Comparison of ENCODE assay signal across 1 cellular context in the genomic region with DNA sequence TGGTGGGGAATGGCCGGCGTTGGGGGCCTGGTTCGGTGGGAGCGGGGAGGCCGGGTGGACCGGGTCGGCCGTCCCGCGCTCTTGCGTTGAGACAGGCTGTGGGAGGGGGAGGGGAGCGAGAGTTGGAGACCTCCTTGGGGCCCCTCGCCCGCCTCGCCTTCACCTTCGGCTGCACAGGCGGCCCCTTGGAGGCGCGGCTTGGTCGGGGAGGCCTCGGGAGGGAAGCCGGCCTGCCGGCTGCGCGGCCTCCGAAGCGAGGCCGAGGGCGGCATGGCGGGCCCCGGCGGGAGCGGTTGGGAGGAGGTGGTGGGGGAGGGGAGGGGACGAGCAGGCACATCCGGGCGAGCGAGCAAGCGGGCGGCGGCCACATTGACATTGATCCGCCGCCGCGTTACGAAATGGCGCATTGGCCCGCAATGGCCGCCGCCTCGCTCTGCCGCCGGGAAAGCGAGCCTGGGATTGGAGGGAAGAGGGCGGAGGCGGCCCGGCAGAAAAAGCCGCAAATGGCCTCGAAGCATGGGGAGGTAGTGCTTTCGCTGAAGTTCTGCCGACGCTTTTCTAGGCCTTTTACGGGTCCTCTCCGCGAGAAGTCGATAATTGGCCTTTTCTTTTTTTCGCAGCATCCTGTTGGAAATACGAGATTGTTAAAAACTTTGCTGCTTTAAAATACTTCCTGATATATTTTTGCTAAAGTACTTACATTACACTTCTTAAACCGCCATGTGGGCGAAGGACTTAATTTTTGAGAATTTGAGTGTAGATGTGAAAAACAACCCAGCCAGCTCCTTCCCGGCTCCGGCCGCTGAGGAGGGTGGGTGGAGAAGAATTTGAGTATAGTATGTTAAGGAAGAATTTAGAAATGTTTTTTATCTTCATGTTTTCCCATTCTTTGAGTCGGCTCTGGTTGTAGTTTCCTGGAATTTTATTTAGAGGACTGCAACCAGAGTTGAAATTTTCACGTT.
TF ChIP-seq lines count a peak whose summit lies in the region.

No MANE protein-coding gene starts in this region.

TF ChIP-seq in HepG2, 621 proteins besides CTCF, POLR2A, EP300 and RAD21 (continued from another document and continues in another):
- TF ChIP-seq, protein P1, sequence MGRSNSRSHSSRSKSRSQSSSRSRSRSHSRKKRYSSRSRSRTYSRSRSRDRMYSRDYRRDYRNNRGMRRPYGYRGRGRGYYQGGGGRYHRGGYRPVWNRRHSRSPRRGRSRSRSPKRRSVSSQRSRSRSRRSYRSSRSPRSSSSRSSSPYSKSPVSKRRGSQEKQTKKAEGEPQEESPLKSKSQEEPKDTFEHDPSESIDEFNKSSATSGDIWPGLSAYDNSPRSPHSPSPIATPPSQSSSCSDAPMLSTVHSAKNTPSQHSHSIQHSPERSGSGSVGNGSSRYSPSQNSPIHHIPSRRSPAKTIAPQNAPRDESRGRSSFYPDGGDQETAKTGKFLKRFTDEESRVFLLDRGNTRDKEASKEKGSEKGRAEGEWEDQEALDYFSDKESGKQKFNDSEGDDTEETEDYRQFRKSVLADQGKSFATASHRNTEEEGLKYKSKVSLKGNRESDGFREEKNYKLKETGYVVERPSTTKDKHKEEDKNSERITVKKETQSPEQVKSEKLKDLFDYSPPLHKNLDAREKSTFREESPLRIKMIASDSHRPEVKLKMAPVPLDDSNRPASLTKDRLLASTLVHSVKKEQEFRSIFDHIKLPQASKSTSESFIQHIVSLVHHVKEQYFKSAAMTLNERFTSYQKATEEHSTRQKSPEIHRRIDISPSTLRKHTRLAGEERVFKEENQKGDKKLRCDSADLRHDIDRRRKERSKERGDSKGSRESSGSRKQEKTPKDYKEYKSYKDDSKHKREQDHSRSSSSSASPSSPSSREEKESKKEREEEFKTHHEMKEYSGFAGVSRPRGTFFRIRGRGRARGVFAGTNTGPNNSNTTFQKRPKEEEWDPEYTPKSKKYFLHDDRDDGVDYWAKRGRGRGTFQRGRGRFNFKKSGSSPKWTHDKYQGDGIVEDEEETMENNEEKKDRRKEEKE (IDR thresholded peaks at IDR 0.05) = no peak
- TF ChIP-seq, protein P2, sequence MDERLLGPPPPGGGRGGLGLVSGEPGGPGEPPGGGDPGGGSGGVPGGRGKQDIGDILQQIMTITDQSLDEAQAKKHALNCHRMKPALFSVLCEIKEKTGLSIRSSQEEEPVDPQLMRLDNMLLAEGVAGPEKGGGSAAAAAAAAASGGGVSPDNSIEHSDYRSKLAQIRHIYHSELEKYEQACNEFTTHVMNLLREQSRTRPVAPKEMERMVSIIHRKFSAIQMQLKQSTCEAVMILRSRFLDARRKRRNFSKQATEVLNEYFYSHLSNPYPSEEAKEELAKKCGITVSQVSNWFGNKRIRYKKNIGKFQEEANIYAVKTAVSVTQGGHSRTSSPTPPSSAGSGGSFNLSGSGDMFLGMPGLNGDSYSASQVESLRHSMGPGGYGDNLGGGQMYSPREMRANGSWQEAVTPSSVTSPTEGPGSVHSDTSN (CRISPR knock-in tag; IDR thresholded peaks at IDR 0.05) = 0 out of 2 replicates have a peak, but pooled peaks have one; percentile 47
- peak; percentile 84 for TF ChIP-seq POGZ (CRISPR knock-in tag; IDR thresholded peaks at IDR 0.05)
- peak; percentile 51; the same call in 1 of the 2 replicates for TF ChIP-seq ZNF350 (CRISPR knock-in tag; IDR thresholded peaks at IDR 0.05; ENCODE audit: borderline replicate concordance, low read depth)
- TF ChIP-seq, protein P3, sequence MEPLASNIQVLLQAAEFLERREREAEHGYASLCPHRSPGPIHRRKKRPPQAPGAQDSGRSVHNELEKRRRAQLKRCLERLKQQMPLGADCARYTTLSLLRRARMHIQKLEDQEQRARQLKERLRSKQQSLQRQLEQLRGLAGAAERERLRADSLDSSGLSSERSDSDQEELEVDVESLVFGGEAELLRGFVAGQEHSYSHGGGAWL (CRISPR knock-in tag; IDR thresholded peaks at IDR 0.05) = peak; percentile 84
- no peak for TF ChIP-seq PLRG1 (conservative IDR thresholded peaks at IDR 0.05)
- TF ChIP-seq ZNF30 (CRISPR knock-in tag; IDR thresholded peaks at IDR 0.05) = peak; percentile 67; the same call in 1 of the 2 replicates
- no peak for TF ChIP-seq ZNF605 (CRISPR knock-in tag; IDR thresholded peaks at IDR 0.05)
- TF ChIP-seq HDAC1 (CRISPR knock-in tag; IDR thresholded peaks at IDR 0.05) = no peak; the same call in none of the 2 replicates
- TF ChIP-seq ZNF768 (CRISPR knock-in tag; IDR thresholded peaks at IDR 0.05) = peak; percentile 78; the same call in 1 of the 2 replicates
- no peak for TF ChIP-seq ZNF337 (CRISPR knock-in tag; IDR thresholded peaks at IDR 0.05; ENCODE audit: borderline replicate concordance, low read depth)
- TF ChIP-seq ZNF660 (CRISPR knock-in tag; IDR thresholded peaks at IDR 0.05; ENCODE audit: borderline replicate concordance, low read depth) = no peak; the same call in 1 of the 2 replicates
- no peak for TF ChIP-seq ZNF567 (CRISPR knock-in tag; IDR thresholded peaks at IDR 0.05; ENCODE audit: borderline replicate concordance)
- TF ChIP-seq ZC3H13 (CRISPR knock-in tag; IDR thresholded peaks at IDR 0.05) = peak; percentile 81
- TF ChIP-seq ZNF432 (CRISPR knock-in tag; IDR thresholded peaks at IDR 0.05; ENCODE audit: borderline replicate concordance) = no peak
- TF ChIP-seq ZNF317 (CRISPR knock-in tag; IDR thresholded peaks at IDR 0.05) = peak; percentile 35; the same call in 1 of the 2 replicates
- peak; percentile 73; the same call in 1 of the 2 replicates for TF ChIP-seq ZNF737 (CRISPR knock-in tag; IDR thresholded peaks at IDR 0.05; ENCODE audit: borderline replicate concordance)
- TF ChIP-seq FOXA1 (IDR thresholded peaks at IDR 0.05) = no peak
- peak; percentile 65; the same call in 1 of the 2 replicates for TF ChIP-seq FOXA1 (CRISPR knock-in tag; IDR thresholded peaks at IDR 0.05)
- TF ChIP-seq PHF20 (CRISPR knock-in tag; IDR thresholded peaks at IDR 0.05) = peak; percentile 45; the same call in 1 of the 2 replicates
- TF ChIP-seq CHCHD3 (CRISPR knock-in tag; IDR thresholded peaks at IDR 0.05) = no peak
- peak; percentile 80 for TF ChIP-seq KDM3A (CRISPR knock-in tag; IDR thresholded peaks at IDR 0.05; ENCODE audit: low read depth)
- TF ChIP-seq JDP2 (CRISPR knock-in tag; IDR thresholded peaks at IDR 0.05; ENCODE audit: borderline replicate concordance) = peak; percentile 79; the same call in 1 of the 2 replicates
- TF ChIP-seq IRX3 (CRISPR knock-in tag; IDR thresholded peaks at IDR 0.05; ENCODE audit: borderline replicate concordance, low read depth) = no peak
- peak; percentile 73; the same call in 1 of the 2 replicates for TF ChIP-seq ZNF17 (CRISPR knock-in tag; IDR thresholded peaks at IDR 0.05)
- TF ChIP-seq, protein P4, sequence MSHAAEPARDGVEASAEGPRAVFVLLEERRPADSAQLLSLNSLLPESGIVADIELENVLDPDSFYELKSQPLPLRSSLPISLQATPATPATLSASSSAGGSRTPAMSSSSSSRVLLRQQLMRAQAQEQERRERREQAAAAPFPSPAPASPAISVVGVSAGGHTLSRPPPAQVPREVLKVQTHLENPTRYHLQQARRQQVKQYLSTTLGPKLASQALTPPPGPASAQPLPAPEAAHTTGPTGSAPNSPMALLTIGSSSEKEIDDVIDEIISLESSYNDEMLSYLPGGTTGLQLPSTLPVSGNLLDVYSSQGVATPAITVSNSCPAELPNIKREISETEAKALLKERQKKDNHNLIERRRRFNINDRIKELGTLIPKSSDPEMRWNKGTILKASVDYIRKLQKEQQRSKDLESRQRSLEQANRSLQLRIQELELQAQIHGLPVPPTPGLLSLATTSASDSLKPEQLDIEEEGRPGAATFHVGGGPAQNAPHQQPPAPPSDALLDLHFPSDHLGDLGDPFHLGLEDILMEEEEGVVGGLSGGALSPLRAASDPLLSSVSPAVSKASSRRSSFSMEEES (CRISPR knock-in tag; IDR thresholded peaks at IDR 0.05) = no peak; the same call in 1 of the 2 replicates
- peak; percentile 43; the same call in 1 of the 2 replicates for TF ChIP-seq POLR2AphosphoS5 (IDR thresholded peaks at IDR 0.05; ENCODE audit: low read depth, low read length)
- TF ChIP-seq ZNF34 (CRISPR knock-in tag; IDR thresholded peaks at IDR 0.05; ENCODE audit: borderline replicate concordance) = no peak; the same call in 1 of the 2 replicates
- TF ChIP-seq, protein P5, sequence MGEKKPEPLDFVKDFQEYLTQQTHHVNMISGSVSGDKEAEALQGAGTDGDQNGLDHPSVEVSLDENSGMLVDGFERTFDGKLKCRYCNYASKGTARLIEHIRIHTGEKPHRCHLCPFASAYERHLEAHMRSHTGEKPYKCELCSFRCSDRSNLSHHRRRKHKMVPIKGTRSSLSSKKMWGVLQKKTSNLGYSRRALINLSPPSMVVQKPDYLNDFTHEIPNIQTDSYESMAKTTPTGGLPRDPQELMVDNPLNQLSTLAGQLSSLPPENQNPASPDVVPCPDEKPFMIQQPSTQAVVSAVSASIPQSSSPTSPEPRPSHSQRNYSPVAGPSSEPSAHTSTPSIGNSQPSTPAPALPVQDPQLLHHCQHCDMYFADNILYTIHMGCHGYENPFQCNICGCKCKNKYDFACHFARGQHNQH (CRISPR knock-in tag; IDR thresholded peaks at IDR 0.05) = peak; percentile 86
- TF ChIP-seq ZNF724P (CRISPR knock-in tag; IDR thresholded peaks at IDR 0.05; ENCODE audit: borderline replicate concordance) = no peak
- TF ChIP-seq, protein P6, sequence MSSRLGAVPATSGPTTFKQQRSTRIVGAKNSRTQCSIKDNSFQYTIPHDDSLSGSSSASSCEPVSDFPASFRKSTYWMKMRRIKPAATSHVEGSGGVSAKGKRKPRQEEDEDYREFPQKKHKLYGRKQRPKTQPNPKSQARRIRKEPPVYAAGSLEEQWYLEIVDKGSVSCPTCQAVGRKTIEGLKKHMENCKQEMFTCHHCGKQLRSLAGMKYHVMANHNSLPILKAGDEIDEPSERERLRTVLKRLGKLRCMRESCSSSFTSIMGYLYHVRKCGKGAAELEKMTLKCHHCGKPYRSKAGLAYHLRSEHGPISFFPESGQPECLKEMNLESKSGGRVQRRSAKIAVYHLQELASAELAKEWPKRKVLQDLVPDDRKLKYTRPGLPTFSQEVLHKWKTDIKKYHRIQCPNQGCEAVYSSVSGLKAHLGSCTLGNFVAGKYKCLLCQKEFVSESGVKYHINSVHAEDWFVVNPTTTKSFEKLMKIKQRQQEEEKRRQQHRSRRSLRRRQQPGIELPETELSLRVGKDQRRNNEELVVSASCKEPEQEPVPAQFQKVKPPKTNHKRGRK (CRISPR knock-in tag; IDR thresholded peaks at IDR 0.05) = no peak; the same call in 1 of the 2 replicates
- peak; percentile 43 for TF ChIP-seq ZNF430 (CRISPR knock-in tag; IDR thresholded peaks at IDR 0.05)
- TF ChIP-seq SRY (CRISPR knock-in tag; IDR thresholded peaks at IDR 0.05) = 0 out of 2 replicates have a peak, but pooled peaks have one; percentile 34
- TF ChIP-seq TARDBP (CRISPR knock-in tag; IDR thresholded peaks at IDR 0.05) = peak; percentile 72
- TF ChIP-seq, protein P7, sequence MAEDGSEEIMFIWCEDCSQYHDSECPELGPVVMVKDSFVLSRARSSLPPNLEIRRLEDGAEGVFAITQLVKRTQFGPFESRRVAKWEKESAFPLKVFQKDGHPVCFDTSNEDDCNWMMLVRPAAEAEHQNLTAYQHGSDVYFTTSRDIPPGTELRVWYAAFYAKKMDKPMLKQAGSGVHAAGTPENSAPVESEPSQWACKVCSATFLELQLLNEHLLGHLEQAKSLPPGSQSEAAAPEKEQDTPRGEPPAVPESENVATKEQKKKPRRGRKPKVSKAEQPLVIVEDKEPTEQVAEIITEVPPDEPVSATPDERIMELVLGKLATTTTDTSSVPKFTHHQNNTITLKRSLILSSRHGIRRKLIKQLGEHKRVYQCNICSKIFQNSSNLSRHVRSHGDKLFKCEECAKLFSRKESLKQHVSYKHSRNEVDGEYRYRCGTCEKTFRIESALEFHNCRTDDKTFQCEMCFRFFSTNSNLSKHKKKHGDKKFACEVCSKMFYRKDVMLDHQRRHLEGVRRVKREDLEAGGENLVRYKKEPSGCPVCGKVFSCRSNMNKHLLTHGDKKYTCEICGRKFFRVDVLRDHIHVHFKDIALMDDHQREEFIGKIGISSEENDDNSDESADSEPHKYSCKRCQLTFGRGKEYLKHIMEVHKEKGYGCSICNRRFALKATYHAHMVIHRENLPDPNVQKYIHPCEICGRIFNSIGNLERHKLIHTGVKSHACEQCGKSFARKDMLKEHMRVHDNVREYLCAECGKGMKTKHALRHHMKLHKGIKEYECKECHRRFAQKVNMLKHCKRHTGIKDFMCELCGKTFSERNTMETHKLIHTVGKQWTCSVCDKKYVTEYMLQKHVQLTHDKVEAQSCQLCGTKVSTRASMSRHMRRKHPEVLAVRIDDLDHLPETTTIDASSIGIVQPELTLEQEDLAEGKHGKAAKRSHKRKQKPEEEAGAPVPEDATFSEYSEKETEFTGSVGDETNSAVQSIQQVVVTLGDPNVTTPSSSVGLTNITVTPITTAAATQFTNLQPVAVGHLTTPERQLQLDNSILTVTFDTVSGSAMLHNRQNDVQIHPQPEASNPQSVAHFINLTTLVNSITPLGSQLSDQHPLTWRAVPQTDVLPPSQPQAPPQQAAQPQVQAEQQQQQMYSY (CRISPR knock-in tag; IDR thresholded peaks at IDR 0.05) = no peak
- TF ChIP-seq ZNF891 (CRISPR knock-in tag; IDR thresholded peaks at IDR 0.05) = peak; percentile 50
- TF ChIP-seq JUNB (CRISPR knock-in tag; IDR thresholded peaks at IDR 0.05; ENCODE audit: borderline replicate concordance) = 0 out of 2 replicates have a peak, but pooled peaks have one; percentile 32
- TF ChIP-seq HMG20A (CRISPR knock-in tag; IDR thresholded peaks at IDR 0.05; ENCODE audit: borderline replicate concordance) = no peak
- TF ChIP-seq POLR2G (IDR thresholded peaks at IDR 0.05; ENCODE audit: low read depth, low read length) = peak; percentile 69
- TF ChIP-seq ZNF678 (CRISPR knock-in tag; IDR thresholded peaks at IDR 0.05) = no peak; the same call in 1 of the 2 replicates
- 0 out of 2 replicates have a peak, but pooled peaks have one; percentile 9 for TF ChIP-seq ZNF484 (CRISPR knock-in tag; IDR thresholded peaks at IDR 0.05; ENCODE audit: borderline replicate concordance, low read depth)
- 0 out of 2 replicates have a peak, but pooled peaks have one; percentile 9 for TF ChIP-seq ZNF335 (CRISPR knock-in tag; IDR thresholded peaks at IDR 0.05)
- TF ChIP-seq ZNF552 (CRISPR knock-in tag; IDR thresholded peaks at IDR 0.05; ENCODE audit: borderline replicate concordance) = peak; percentile 86; the same call in 1 of the 2 replicates
- TF ChIP-seq ZNF766 (CRISPR knock-in tag; IDR thresholded peaks at IDR 0.05; ENCODE audit: borderline replicate concordance) = peak; percentile 74; the same call in 1 of the 2 replicates
- no peak for TF ChIP-seq ZNF260 (CRISPR knock-in tag; IDR thresholded peaks at IDR 0.05; ENCODE audit: borderline replicate concordance, low read depth)
- no peak for TF ChIP-seq ZNF7 (CRISPR knock-in tag; IDR thresholded peaks at IDR 0.05)
- TF ChIP-seq ZEB1 (IDR thresholded peaks at IDR 0.05; ENCODE audit: insufficient replicate concordance, low read depth) = no peak
- no peak for TF ChIP-seq ATF1 (CRISPR knock-in tag; IDR thresholded peaks at IDR 0.05)
- TF ChIP-seq SUZ12 (IDR thresholded peaks at IDR 0.05; ENCODE audit: low read depth, low read length) = no peak
- peak; percentile 97 for TF ChIP-seq MYC (CRISPR knock-in tag; IDR thresholded peaks at IDR 0.05; ENCODE audit: borderline replicate concordance)
- peak; percentile 85 for TF ChIP-seq RBM22 (optimal IDR thresholded peaks at IDR 0.05; ENCODE audit: low read length)
- TF ChIP-seq CBX1 (IDR thresholded peaks at IDR 0.05; ENCODE audit: low read depth) = peak; percentile 65
- TF ChIP-seq TSC22D2 (CRISPR knock-in tag; IDR thresholded peaks at IDR 0.05; ENCODE audit: borderline replicate concordance) = peak; percentile 93; the same call in 1 of the 2 replicates
